In genomic region chr3:36365829-36366228, GRCh38 we compare ENCODE assay signal across 28 cellular contexts. TPM values are rescaled to one million over a fixed set of nuclear protein-coding genes. Genes with fewer than 3 reads are reported as not detected.
"Had no signal": no experiment of that assay in that cellular context is flagged by ENCODE, and none has a peak within 500 bp of the region (broad histone marks: within the 10 kb centered on the region; RNA-seq: fewer than 3 reads in every experiment).

No MANE protein-coding gene starts in this region.

- H3K27ac ChIP-seq: neural progenitor cell, ovary, parathyroid adenoma, psoas muscle, skin epidermis, spleen, suprapubic skin, testis, tibial artery, transverse colon, upper lobe of right lung, uterus had no signal

- H3K27me3 ChIP-seq: neural progenitor cell, ovary, spleen, suprapubic skin, testis, tibial artery, transverse colon, upper lobe of right lung, uterus had no signal

- H3K9me3 ChIP-seq: ovary, psoas muscle, spleen, suprapubic skin, testis, tibial artery, transverse colon, upper lobe of right lung, uterus had no signal

- H2AFZ ChIP-seq: neural progenitor cell, parathyroid adenoma had no signal

- H3K36me3 ChIP-seq: neural progenitor cell, ovary, spleen, suprapubic skin, tibial artery, transverse colon, upper lobe of right lung, uterus had no signal

- H3K4me3 ChIP-seq: neural progenitor cell, ovary, psoas muscle, skin epidermis, smooth muscle cell, spleen, suprapubic skin, testis, tibial artery, transverse colon, upper lobe of right lung, uterus had no signal

- ATAC-seq: natural killer cell; psoas muscle; right cardiac atrium; sciatic nerve; stimulated activated memory B cell treated with anti-CD40 and anti-IgM and Interleukin-4, amounts not matched to agents 10 μg/mL and 1 μg/mL and 100 μg/mL, for 72 hours; stimulated activated naive CD8-positive, alpha-beta T cell treated with anti-CD3 and anti-CD28 coated beads, Interleukin-15, amount 100 ng/mL, for 72 hours; stimulated activated naive CD8-positive, alpha-beta T cell treated with anti-CD3 and anti-CD28 coated beads, Interleukin-15, Interleukin-2, amounts not matched to agents 100 U/mL and 50 U/mL, for 24 hours; upper lobe of right lung had no signal

- H3K4me1 ChIP-seq: neural progenitor cell, psoas muscle, spleen, suprapubic skin, testis, tibial artery, transverse colon, upper lobe of right lung, uterus had no signal

- H3K9ac ChIP-seq: neural progenitor cell, parathyroid adenoma had no signal

- DNase-seq: natural killer cell; occipital lobe; ovary; posterior cingulate gyrus; psoas muscle; right cardiac atrium; spleen; stimulated activated CD4-positive, alpha-beta T cell treated with anti-CD3 and anti-CD28 coated beads, Interleukin-12 subunit alpha, Interleukin-12 subunit beta, amount 100 ng/mL, for 4 hours; stimulated activated CD4-positive, alpha-beta T cell treated with anti-CD3 and anti-CD28 coated beads, Interleukin-1b, Interleukin-23, amount 100 ng/mL, for 48 hours; stimulated activated CD4-positive, alpha-beta T cell treated with anti-CD3 and anti-CD28 coated beads, Interleukin-4, amount 100 ng/mL, for 1 hour; stimulated activated CD4-positive, alpha-beta T cell treated with anti-CD3 and anti-CD28 coated beads, Interleukin-4, amount 100 ng/mL, for 4 hours; stimulated activated CD8-positive, alpha-beta memory T cell treated with anti-CD3 and anti-CD28 coated beads, Interleukin-4, amount 100 ng/mL, for 48 hours; stimulated activated naive CD4-positive, alpha-beta T cell; stimulated activated naive CD8-positive, alpha-beta T cell treated with anti-CD3 and anti-CD28 coated beads, Interleukin-15, amount 100 ng/mL, for 72 hours; stimulated activated naive CD8-positive, alpha-beta T cell treated with anti-CD3 and anti-CD28 coated beads, Interleukin-15, Interleukin-2, amounts not matched to agents 100 U/mL and 50 U/mL, for 24 hours; substantia nigra; testis; tibial artery; transverse colon; upper lobe of right lung; uterus had no signal

- H3K79me2 ChIP-seq: parathyroid adenoma had no signal

- H3K4me2 ChIP-seq: neural progenitor cell, smooth muscle cell had no signal

RNA-seq across cellular contexts. Expression of gene STAC, which starts 14.5 kb away (rescaled TPM):
- total RNA-seq: natural killer cell had no signal
